In the genomic region with DNA sequence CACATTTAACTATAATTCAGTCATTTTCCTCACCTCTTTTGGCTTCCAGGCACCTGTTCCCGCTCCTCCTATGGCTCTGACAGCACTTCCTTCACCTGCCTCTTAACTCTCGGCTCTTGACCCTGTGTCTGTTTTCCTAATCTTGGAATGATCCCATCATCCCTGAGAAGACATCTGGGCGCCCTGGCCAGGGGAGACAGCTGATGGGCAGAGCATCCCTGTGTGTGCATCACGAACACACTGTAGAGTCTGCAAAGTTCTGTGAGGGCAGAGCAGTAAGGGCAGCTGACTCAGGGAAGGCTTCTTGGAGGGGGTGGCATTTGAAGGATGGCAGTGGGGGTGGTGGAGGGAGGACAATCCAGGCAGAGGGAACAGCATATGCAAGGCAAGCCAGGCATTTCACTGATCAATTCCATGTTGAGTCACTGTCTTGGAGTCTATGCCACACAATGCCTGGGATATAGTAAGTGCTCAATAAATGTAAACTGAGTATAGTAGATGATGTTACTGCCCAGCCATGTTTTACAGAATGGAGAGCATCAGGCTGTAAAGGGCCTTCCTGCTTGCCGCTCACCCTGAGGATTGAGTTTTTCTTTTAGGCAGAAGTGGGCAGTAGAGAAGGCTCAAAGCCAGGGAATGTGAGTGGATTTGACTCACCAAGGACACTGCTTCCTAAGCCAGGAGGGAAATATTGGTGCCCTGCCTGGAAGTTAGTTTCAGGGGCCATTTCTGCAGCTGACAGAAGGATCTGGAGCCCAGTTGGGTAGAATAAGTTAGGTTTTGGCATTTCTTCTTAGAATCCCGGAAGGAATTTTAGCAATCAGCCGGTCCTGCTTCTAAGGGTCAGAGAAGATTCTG, we compare ENCODE assay signal across 1 cellular context.
TF ChIP-seq lines count a peak whose summit lies in the region.

No MANE protein-coding gene starts in this region.

TF ChIP-seq in IMR-90, 13 proteins besides CTCF, POLR2A, EP300 and RAD21:
- TF ChIP-seq, protein P1, sequence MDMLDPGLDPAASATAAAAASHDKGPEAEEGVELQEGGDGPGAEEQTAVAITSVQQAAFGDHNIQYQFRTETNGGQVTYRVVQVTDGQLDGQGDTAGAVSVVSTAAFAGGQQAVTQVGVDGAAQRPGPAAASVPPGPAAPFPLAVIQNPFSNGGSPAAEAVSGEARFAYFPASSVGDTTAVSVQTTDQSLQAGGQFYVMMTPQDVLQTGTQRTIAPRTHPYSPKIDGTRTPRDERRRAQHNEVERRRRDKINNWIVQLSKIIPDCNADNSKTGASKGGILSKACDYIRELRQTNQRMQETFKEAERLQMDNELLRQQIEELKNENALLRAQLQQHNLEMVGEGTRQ (IDR thresholded peaks at IDR 0.05; ENCODE audit: low read depth, low read length): no peak
- TF ChIP-seq, protein P2, sequence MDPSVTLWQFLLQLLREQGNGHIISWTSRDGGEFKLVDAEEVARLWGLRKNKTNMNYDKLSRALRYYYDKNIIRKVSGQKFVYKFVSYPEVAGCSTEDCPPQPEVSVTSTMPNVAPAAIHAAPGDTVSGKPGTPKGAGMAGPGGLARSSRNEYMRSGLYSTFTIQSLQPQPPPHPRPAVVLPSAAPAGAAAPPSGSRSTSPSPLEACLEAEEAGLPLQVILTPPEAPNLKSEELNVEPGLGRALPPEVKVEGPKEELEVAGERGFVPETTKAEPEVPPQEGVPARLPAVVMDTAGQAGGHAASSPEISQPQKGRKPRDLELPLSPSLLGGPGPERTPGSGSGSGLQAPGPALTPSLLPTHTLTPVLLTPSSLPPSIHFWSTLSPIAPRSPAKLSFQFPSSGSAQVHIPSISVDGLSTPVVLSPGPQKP (IDR thresholded peaks at IDR 0.05; ENCODE audit: borderline replicate concordance, low read depth, low read length): no peak
- TF ChIP-seq MAZ (IDR thresholded peaks at IDR 0.05; ENCODE audit: borderline replicate concordance, low read depth, low read length) (no peak), NFE2L2 (IDR thresholded peaks at IDR 0.05; ENCODE audit: low read depth, low read length) (no peak), MXI1 (IDR thresholded peaks at IDR 0.05; ENCODE audit: borderline replicate concordance, low read depth, low read length) (no peak), MAFK (IDR thresholded peaks at IDR 0.05; ENCODE audit: low read depth, low read length) (no peak), CHD1 (IDR thresholded peaks at IDR 0.05; ENCODE audit: low read depth, low read length) (no peak), BHLHE40 (IDR thresholded peaks at IDR 0.05; ENCODE audit: low read depth, low read length) (no peak), RFX5 (IDR thresholded peaks at IDR 0.05; ENCODE audit: low read depth, low read length) (no peak), RCOR1 (IDR thresholded peaks at IDR 0.05; ENCODE audit: insufficient replicate concordance, low read length) (no peak), FOS (IDR thresholded peaks at IDR 0.05; ENCODE audit: low read depth, low read length) (no peak)
